Comparison of ENCODE assay signal across 2 cellular contexts in the genomic region with DNA sequence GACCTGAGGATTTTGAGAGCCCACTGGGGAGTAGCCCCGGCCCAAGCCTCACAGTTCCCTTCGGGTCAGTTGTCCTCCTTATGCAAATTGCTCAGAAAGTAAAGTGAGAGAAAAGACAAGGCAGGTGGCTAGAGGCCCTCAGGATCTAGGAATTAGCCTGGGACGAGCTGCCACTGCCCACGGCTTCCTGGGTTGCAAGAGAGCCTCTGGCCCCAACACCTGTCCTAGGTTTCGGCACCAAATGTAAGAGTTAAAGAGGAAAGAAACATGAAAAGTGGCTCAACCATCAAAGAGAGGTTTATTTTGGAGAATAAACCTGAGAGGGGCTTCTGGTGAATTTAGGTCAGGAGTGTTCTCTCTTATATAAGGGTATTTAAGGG.
TF ChIP-seq lines count a peak whose summit lies in the region.

No MANE protein-coding gene starts in this region.

TF ChIP-seq in HCT116, 20 proteins besides CTCF, POLR2A, EP300 and RAD21:
- TF ChIP-seq ZFX (IDR thresholded peaks at IDR 0.05) (no peak), CEBPB (IDR thresholded peaks at IDR 0.05; ENCODE audit: low read depth) (no peak), SIN3A (IDR thresholded peaks at IDR 0.05; ENCODE audit: low read depth) (no peak), SRF (IDR thresholded peaks at IDR 0.05; ENCODE audit: low read depth) (no peak), EZH2phosphoT487 (IDR thresholded peaks at IDR 0.05; ENCODE audit: borderline replicate concordance) (no peak), ZNF274 (IDR thresholded peaks at IDR 0.05; ENCODE audit: low read depth, low read length) (no peak), YY1 (IDR thresholded peaks at IDR 0.05; ENCODE audit: extremely low read depth, insufficient replicate concordance, low read depth, low read length) (no peak), EGR1 (IDR thresholded peaks at IDR 0.05; ENCODE audit: low read depth) (no peak), ELF1 (IDR thresholded peaks at IDR 0.05; ENCODE audit: borderline replicate concordance, low read depth) (no peak), SP1 (IDR thresholded peaks at IDR 0.05; ENCODE audit: low read depth) (no peak), POLR2AphosphoS5 (IDR thresholded peaks at IDR 0.05; ENCODE audit: low read depth, low read length) (no peak), CBX3 (IDR thresholded peaks at IDR 0.05; ENCODE audit: low read depth) (no peak)
- TF ChIP-seq, protein P1, sequence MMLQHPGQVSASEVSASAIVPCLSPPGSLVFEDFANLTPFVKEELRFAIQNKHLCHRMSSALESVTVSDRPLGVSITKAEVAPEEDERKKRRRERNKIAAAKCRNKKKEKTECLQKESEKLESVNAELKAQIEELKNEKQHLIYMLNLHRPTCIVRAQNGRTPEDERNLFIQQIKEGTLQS (IDR thresholded peaks at IDR 0.05): no peak
- TF ChIP-seq, protein P2, sequence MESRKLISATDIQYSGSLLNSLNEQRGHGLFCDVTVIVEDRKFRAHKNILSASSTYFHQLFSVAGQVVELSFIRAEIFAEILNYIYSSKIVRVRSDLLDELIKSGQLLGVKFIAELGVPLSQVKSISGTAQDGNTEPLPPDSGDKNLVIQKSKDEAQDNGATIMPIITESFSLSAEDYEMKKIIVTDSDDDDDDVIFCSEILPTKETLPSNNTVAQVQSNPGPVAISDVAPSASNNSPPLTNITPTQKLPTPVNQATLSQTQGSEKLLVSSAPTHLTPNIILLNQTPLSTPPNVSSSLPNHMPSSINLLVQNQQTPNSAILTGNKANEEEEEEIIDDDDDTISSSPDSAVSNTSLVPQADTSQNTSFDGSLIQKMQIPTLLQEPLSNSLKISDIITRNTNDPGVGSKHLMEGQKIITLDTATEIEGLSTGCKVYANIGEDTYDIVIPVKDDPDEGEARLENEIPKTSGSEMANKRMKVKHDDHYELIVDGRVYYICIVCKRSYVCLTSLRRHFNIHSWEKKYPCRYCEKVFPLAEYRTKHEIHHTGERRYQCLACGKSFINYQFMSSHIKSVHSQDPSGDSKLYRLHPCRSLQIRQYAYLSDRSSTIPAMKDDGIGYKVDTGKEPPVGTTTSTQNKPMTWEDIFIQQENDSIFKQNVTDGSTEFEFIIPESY (IDR thresholded peaks at IDR 0.05; ENCODE audit: extremely low read depth, insufficient replicate concordance, low read length): no peak
- TF ChIP-seq, protein P3, sequence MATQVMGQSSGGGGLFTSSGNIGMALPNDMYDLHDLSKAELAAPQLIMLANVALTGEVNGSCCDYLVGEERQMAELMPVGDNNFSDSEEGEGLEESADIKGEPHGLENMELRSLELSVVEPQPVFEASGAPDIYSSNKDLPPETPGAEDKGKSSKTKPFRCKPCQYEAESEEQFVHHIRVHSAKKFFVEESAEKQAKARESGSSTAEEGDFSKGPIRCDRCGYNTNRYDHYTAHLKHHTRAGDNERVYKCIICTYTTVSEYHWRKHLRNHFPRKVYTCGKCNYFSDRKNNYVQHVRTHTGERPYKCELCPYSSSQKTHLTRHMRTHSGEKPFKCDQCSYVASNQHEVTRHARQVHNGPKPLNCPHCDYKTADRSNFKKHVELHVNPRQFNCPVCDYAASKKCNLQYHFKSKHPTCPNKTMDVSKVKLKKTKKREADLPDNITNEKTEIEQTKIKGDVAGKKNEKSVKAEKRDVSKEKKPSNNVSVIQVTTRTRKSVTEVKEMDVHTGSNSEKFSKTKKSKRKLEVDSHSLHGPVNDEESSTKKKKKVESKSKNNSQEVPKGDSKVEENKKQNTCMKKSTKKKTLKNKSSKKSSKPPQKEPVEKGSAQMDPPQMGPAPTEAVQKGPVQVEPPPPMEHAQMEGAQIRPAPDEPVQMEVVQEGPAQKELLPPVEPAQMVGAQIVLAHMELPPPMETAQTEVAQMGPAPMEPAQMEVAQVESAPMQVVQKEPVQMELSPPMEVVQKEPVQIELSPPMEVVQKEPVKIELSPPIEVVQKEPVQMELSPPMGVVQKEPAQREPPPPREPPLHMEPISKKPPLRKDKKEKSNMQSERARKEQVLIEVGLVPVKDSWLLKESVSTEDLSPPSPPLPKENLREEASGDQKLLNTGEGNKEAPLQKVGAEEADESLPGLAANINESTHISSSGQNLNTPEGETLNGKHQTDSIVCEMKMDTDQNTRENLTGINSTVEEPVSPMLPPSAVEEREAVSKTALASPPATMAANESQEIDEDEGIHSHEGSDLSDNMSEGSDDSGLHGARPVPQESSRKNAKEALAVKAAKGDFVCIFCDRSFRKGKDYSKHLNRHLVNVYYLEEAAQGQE (IDR thresholded peaks at IDR 0.05; ENCODE audit: low read depth): no peak
TF ChIP-seq in HCT116: peak in this region for 0.

TF ChIP-seq in endothelial cell of umbilical vein, 7 proteins besides CTCF, POLR2A, EP300 and RAD21:
- no peak for TF ChIP-seq EZH2 (IDR thresholded peaks at IDR 0.05; ENCODE audit: borderline replicate concordance, low read depth, low read length, severe bottlenecking)
- TF ChIP-seq, protein P4, sequence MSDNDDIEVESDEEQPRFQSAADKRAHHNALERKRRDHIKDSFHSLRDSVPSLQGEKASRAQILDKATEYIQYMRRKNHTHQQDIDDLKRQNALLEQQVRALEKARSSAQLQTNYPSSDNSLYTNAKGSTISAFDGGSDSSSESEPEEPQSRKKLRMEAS (IDR thresholded peaks at IDR 0.05; ENCODE audit: insufficient read depth, insufficient read length): no peak
- TF ChIP-seq POLR2AphosphoS5 (IDR thresholded peaks at IDR 0.05; ENCODE audit: insufficient read depth, low read depth, low read length): no peak
- no peak for TF ChIP-seq GATA2 (IDR thresholded peaks at IDR 0.05; ENCODE audit: insufficient read depth, insufficient read length, low read depth, low read length)
- no peak for TF ChIP-seq JUN (IDR thresholded peaks at IDR 0.05; ENCODE audit: borderline replicate concordance, insufficient read depth, insufficient read length, low read depth)
